ENCODE assay signal across 9 cellular contexts in the genomic region with DNA sequence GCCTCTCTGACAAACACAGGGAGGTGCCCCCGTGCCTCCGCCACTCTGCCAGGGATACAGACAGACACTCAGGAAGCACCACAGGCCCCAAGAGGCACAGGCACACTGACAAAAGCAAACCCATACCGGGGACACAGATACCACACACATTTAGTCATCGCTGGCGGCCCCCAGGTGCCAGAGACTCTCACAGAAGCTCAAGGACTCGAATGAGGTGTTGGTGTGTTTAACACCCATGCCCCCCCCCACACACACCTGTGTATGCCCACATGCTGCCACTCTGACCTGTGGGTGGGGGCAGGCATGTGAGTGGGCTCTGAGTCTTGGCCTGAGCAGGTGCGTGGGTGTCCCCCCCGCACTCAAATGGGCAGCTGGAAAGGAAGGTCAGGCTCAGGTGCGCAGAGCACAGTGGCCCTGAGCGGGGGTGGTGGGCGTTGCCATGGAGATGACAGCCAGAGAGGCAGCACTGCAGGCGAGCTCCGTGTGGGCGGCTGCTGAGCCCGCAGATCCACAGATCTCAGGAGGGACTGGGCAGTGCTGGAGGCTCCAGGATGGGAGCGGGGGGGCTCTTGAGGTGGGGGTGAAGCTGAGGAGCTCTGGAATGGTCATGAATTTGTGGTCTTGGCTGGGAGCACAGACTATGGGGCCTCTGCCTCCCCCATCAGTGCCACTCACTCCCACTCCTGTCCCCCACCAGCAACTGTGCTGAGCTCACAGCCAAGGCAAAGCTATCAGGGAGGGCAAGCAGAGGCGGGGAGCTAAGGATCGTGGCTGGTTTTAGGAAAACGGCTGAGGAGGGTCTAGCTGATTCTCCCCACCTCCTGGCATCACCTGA.
DNase-seq lines count a peak whose midpoint lies in the region; ATAC-seq lines count a peak whose summit lies in the region.
"Had no signal": no experiment of that assay in that cellular context is flagged by ENCODE, and none has a peak within 500 bp of the region (broad histone marks: within the 10 kb centered on the region; RNA-seq: fewer than 3 reads in every experiment).

No MANE protein-coding gene starts in this region.

- H3K36me3 ChIP-seq in BLaER1 treated with 17β-estradiol and CSF1 and Interleukin-3, amounts not matched to agents 10 nM and 100 nM = no peaks in the 10 kb centered on the region
- H3K36me3 ChIP-seq in NT2/D1 (ENCODE audit: insufficient read depth, insufficient read length, low read length) (no peaks in the 10 kb centered on the region), iPS-15b (ENCODE audit: control insufficient read depth, insufficient read depth, low read length) (no peaks in the 10 kb centered on the region)

- ATAC-seq in GM19463 (IDR thresholded peaks at IDR 0.05; ENCODE audit: unreplicated experiment) (peak; percentile 51), HG03439 (IDR thresholded peaks at IDR 0.05; ENCODE audit: unreplicated experiment) (no peak), HG03097 (IDR thresholded peaks at IDR 0.05; ENCODE audit: low FRiP score, unreplicated experiment) (no peak), HG03175 (IDR thresholded peaks at IDR 0.05; ENCODE audit: unreplicated experiment) (no peak)

- 0 out of 22 replicates have a peak, but pooled peaks cover 0 to 9% (median 0%) of the 10 kb centered on the region in 11 experiments for H3K27me3 ChIP-seq in BLaER1 treated with 17β-estradiol and CSF1 and Interleukin-3, amounts not matched to agents 10 nM and 100 nM
- peaks cover 3% of the 10 kb centered on the region for H3K27me3 ChIP-seq in NT2/D1 (ENCODE audit: insufficient read depth, insufficient read length)
- H3K27me3 ChIP-seq in iPS-15b (ENCODE audit: control insufficient read depth, insufficient read depth, low read length) = peaks cover 7% of the 10 kb centered on the region

- peak overlapping the region in 9 of 11 experiments; percentile 6 to 56 (median 37); a peak in 13 of 22 replicates for H3K9ac ChIP-seq in BLaER1 treated with 17β-estradiol and CSF1 and Interleukin-3, amounts not matched to agents 10 nM and 100 nM
- peak overlapping the region; percentile 4 for H3K9ac ChIP-seq in NT2/D1 (ENCODE audit: insufficient read length, low read depth)
- no peak overlapping the region for H3K9ac ChIP-seq in iPS-15b (ENCODE audit: low read depth, low read length)

- peak overlapping the region; percentile 70 to 93 (median 88) for H3K4me2 ChIP-seq in BLaER1 treated with 17β-estradiol and CSF1 and Interleukin-3, amounts not matched to agents 10 nM and 100 nM

- no peaks in the 10 kb centered on the region for H4K20me1 ChIP-seq in BLaER1 treated with 17β-estradiol and CSF1 and Interleukin-3, amounts not matched to agents 10 nM and 100 nM

- peaks cover 76 to 100% (median 95%) of the 10 kb centered on the region in 10 experiments for H3K4me1 ChIP-seq in BLaER1 treated with 17β-estradiol and CSF1 and Interleukin-3, amounts not matched to agents 10 nM and 100 nM
- H3K4me1 ChIP-seq in NT2/D1 (ENCODE audit: insufficient read depth, insufficient read length) (peaks cover 44% of the 10 kb centered on the region), iPS-15b (ENCODE audit: control insufficient read depth, insufficient read depth, low read length) (peaks cover 10% of the 10 kb centered on the region)

- DNase-seq in NT2/D1 (ENCODE audit: low read depth, low spot score) (no peak), mesenteric fat pad (ENCODE audit: low spot score) (no peak)
- DNase-seq: NCI-H1048 had no signal

- H3K4me3 ChIP-seq in BLaER1 treated with 17β-estradiol and CSF1 and Interleukin-3, amounts not matched to agents 10 nM and 100 nM = no peak overlapping the region
- H3K4me3 ChIP-seq in NT2/D1 (ENCODE audit: insufficient read length, low read depth) (no peak overlapping the region), iPS-15b (ENCODE audit: low read depth, low read length) (peak overlapping the region; percentile 4)

- H3K27ac ChIP-seq in BLaER1 treated with 17β-estradiol and CSF1 and Interleukin-3, amounts not matched to agents 10 nM and 100 nM = peak overlapping the region in 9 of 11 experiments; percentile 8 to 71 (median 60); a peak in 16 of 22 replicates

- H3K9me3 ChIP-seq in BLaER1 treated with 17β-estradiol and CSF1 and Interleukin-3, amounts not matched to agents 10 nM and 100 nM (replicated peaks in 1 of 11) = no peaks in the 10 kb centered on the region; a peak in 2 of 22 replicates
- H3K9me3 ChIP-seq in NT2/D1 (ENCODE audit: insufficient read depth, low read length) = no peaks in the 10 kb centered on the region
- H3K9me3 ChIP-seq in iPS-15b (ENCODE audit: control insufficient read depth, insufficient read depth, low read length) = no peaks in the 10 kb centered on the region
